1 cellular context compared by ENCODE assay signal in genomic region chr1:19987719-19988118, GRCh38.
TF ChIP-seq lines count a peak whose summit lies in the region.

No MANE protein-coding gene starts in this region.

TF ChIP-seq in HepG2, 621 proteins besides CTCF, POLR2A, EP300 and RAD21 (continued from another document and continues in another):
- TF ChIP-seq ZNF142 (CRISPR knock-in tag; IDR thresholded peaks at IDR 0.05): no peak
- peak; percentile 91 for TF ChIP-seq CEBPG (CRISPR knock-in tag; IDR thresholded peaks at IDR 0.05)
- TF ChIP-seq TSC22D2 (CRISPR knock-in tag; IDR thresholded peaks at IDR 0.05; ENCODE audit: borderline replicate concordance): no peak
- TF ChIP-seq IRF2 (CRISPR knock-in tag; IDR thresholded peaks at IDR 0.05): peak; percentile 89
- no peak for TF ChIP-seq ZNF296 (CRISPR knock-in tag; conservative IDR thresholded peaks at IDR 0.05)
- TF ChIP-seq TP53 (CRISPR knock-in tag; conservative IDR thresholded peaks at IDR 0.05): peak; percentile 49; the same call in 1 of the 2 replicates
- no peak for TF ChIP-seq ZBTB38 (CRISPR knock-in tag; IDR thresholded peaks at IDR 0.05)
- TF ChIP-seq AHDC1 (CRISPR knock-in tag; IDR thresholded peaks at IDR 0.05; ENCODE audit: borderline replicate concordance): peak; percentile 57; the same call in 1 of the 2 replicates
- no peak for TF ChIP-seq PAF1 (CRISPR knock-in tag; IDR thresholded peaks at IDR 0.05)
- TF ChIP-seq ZBTB44 (CRISPR knock-in tag; IDR thresholded peaks at IDR 0.05): no peak
- no peak for TF ChIP-seq ZNF496 (CRISPR knock-in tag; IDR thresholded peaks at IDR 0.05; ENCODE audit: insufficient replicate concordance)
- no peak for TF ChIP-seq ZNF350 (CRISPR knock-in tag; IDR thresholded peaks at IDR 0.05; ENCODE audit: borderline replicate concordance, low read depth)
- no peak for TF ChIP-seq ZNF782 (CRISPR knock-in tag; IDR thresholded peaks at IDR 0.05; ENCODE audit: borderline replicate concordance)
- no peak for TF ChIP-seq HMGXB4 (CRISPR knock-in tag; IDR thresholded peaks at IDR 0.05; ENCODE audit: borderline replicate concordance in 1 of 2, low read depth in 1 of 2)
- TF ChIP-seq, protein P1, sequence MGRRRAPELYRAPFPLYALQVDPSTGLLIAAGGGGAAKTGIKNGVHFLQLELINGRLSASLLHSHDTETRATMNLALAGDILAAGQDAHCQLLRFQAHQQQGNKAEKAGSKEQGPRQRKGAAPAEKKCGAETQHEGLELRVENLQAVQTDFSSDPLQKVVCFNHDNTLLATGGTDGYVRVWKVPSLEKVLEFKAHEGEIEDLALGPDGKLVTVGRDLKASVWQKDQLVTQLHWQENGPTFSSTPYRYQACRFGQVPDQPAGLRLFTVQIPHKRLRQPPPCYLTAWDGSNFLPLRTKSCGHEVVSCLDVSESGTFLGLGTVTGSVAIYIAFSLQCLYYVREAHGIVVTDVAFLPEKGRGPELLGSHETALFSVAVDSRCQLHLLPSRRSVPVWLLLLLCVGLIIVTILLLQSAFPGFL (CRISPR knock-in tag; IDR thresholded peaks at IDR 0.05): no peak
- TF ChIP-seq MLX (CRISPR knock-in tag; IDR thresholded peaks at IDR 0.05): peak; percentile 89
- peak; percentile 78; the same call in 1 of the 2 replicates for TF ChIP-seq MIER2 (CRISPR knock-in tag; IDR thresholded peaks at IDR 0.05)
- peak; percentile 96 for TF ChIP-seq RELA (CRISPR knock-in tag; IDR thresholded peaks at IDR 0.05)
- TF ChIP-seq ZNF337 (CRISPR knock-in tag; IDR thresholded peaks at IDR 0.05; ENCODE audit: borderline replicate concordance, low read depth): no peak
- peak; percentile 85 for TF ChIP-seq CEBPB (IDR thresholded peaks at IDR 0.05; ENCODE audit: borderline replicate concordance, low read depth, low read length)
- TF ChIP-seq SAP130 (CRISPR knock-in tag; IDR thresholded peaks at IDR 0.05; ENCODE audit: low read depth): peak; percentile 92
- no peak for TF ChIP-seq DDIT3 (CRISPR knock-in tag; IDR thresholded peaks at IDR 0.05)
- peak; percentile 85 for TF ChIP-seq GFI1 (CRISPR knock-in tag; IDR thresholded peaks at IDR 0.05; ENCODE audit: borderline replicate concordance)
- no peak for TF ChIP-seq ZNF335 (CRISPR knock-in tag; IDR thresholded peaks at IDR 0.05)
- TF ChIP-seq SMC3 (IDR thresholded peaks at IDR 0.05; ENCODE audit: low read length): peak; percentile 23; the same call in 1 of the 2 replicates
- TF ChIP-seq, protein P2, sequence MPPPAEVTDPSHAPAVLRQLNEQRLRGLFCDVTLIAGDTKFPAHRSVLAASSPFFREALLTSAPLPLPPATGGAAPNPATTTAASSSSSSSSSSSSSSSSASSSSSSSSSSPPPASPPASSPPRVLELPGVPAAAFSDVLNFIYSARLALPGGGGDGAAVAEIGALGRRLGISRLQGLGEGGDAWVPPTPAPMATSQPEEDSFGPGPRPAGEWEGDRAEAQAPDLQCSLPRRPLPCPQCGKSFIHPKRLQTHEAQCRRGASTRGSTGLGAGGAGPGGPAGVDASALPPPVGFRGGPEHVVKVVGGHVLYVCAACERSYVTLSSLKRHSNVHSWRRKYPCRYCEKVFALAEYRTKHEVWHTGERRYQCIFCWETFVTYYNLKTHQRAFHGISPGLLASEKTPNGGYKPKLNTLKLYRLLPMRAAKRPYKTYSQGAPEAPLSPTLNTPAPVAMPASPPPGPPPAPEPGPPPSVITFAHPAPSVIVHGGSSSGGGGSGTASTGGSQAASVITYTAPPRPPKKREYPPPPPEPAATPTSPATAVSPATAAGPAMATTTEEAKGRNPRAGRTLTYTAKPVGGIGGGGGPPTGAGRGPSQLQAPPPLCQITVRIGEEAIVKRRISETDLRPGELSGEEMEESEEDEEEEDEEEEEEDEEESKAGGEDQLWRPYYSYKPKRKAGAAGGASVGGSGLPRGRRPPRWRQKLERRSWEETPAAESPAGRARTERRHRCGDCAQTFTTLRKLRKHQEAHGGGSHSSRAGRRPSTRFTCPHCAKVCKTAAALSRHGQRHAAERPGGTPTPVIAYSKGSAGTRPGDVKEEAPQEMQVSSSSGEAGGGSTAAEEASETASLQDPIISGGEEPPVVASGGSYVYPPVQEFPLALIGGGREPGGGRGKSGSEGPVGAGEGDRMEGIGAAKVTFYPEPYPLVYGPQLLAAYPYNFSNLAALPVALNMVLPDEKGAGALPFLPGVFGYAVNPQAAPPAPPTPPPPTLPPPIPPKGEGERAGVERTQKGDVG (CRISPR knock-in tag; IDR thresholded peaks at IDR 0.05; ENCODE audit: borderline replicate concordance): no peak
- no peak for TF ChIP-seq ZNF251 (CRISPR knock-in tag; IDR thresholded peaks at IDR 0.05)
- TF ChIP-seq ZNF205 (CRISPR knock-in tag; IDR thresholded peaks at IDR 0.05): peak; percentile 64; the same call in 1 of the 2 replicates
- TF ChIP-seq, protein P3, sequence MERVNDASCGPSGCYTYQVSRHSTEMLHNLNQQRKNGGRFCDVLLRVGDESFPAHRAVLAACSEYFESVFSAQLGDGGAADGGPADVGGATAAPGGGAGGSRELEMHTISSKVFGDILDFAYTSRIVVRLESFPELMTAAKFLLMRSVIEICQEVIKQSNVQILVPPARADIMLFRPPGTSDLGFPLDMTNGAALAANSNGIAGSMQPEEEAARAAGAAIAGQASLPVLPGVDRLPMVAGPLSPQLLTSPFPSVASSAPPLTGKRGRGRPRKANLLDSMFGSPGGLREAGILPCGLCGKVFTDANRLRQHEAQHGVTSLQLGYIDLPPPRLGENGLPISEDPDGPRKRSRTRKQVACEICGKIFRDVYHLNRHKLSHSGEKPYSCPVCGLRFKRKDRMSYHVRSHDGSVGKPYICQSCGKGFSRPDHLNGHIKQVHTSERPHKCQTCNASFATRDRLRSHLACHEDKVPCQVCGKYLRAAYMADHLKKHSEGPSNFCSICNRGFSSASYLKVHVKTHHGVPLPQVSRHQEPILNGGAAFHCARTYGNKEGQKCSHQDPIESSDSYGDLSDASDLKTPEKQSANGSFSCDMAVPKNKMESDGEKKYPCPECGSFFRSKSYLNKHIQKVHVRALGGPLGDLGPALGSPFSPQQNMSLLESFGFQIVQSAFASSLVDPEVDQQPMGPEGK (CRISPR knock-in tag; IDR thresholded peaks at IDR 0.05): peak; percentile 57
- no peak; the same call in 1 of the 2 replicates for TF ChIP-seq RFX5 (IDR thresholded peaks at IDR 0.05; ENCODE audit: low read depth, low read length)
- TF ChIP-seq NONO (IDR thresholded peaks at IDR 0.05): no peak
- no peak for TF ChIP-seq NONO (CRISPR knock-in tag; conservative IDR thresholded peaks at IDR 0.05)
